In genomic region chr3:173889522-173890055, GRCh38 we compare ENCODE assay signal across 16 cellular contexts.
DNase-seq lines count a peak whose midpoint lies in the region; ATAC-seq, FAIRE-seq and TF ChIP-seq lines count a peak whose summit lies in the region.
"Had no signal": no experiment of that assay in that cellular context is flagged by ENCODE, and none has a peak within 500 bp of the region (broad histone marks: within the 10 kb centered on the region; RNA-seq: fewer than 3 reads in every experiment).

No MANE protein-coding gene starts in this region.

- no peaks in the 10 kb centered on the region for H3K79me2 ChIP-seq in HepG2 (ENCODE audit: insufficient read depth, low read length)

- no peak overlapping the region for H3K4me3 ChIP-seq in AG10803 (ENCODE audit: low read length)
- H3K4me3 ChIP-seq in adipocyte (ENCODE audit: low read length): no peak overlapping the region
- no peak overlapping the region for H3K4me3 ChIP-seq in Caco-2 (ENCODE audit: low read depth, low read length)
- no peak overlapping the region for H3K4me3 ChIP-seq in HepG2 (replicated peaks in 1 of 3; ENCODE audit: insufficient read depth in 1 of 3, low read depth in 2 of 3, low read length in 3 of 3)
- H3K4me3 ChIP-seq: Peyer's patch had no signal

- H3K9me3 ChIP-seq in adipocyte (ENCODE audit: control insufficient read depth, low read length) (no peaks in the 10 kb centered on the region), Caco-2 (no peaks in the 10 kb centered on the region), HepG2 (ENCODE audit: low read length) (no peaks in the 10 kb centered on the region)
- H3K9me3 ChIP-seq: Peyer's patch had no signal

- peaks cover 80% of the 10 kb centered on the region for H3K4me1 Mint-ChIP-seq in HFFc6 (ENCODE audit: low read depth)
- H3K4me1 Mint-ChIP-seq in mesothelial cell of epicardium: peaks cover 34% of the 10 kb centered on the region
- H3K4me1 Mint-ChIP-seq in Caco-2 (ENCODE audit: low read depth, unreplicated experiment): no peaks in the 10 kb centered on the region
- H3K4me1 Mint-ChIP-seq: CD4-positive, CD25-positive, alpha-beta regulatory T cell had no signal

- in situ Hi-C loops in HepG2 (cut with HindIII; ENCODE audit: extremely low pct_ligation_motif_present, low pct_unique_long_range_greater_than_20kb): no loop called here

- intact Hi-C loops in Caco-2 (cut with micrococcal nuclease; ENCODE audit: unreplicated experiment): no loop called here
- intact Hi-C loops in HepG2 (cut with micrococcal nuclease; ENCODE audit: unreplicated experiment): no loop called here

- H2AFZ ChIP-seq in HepG2 (ENCODE audit: low read length): no peak overlapping the region

- H3K4me1 ChIP-seq in adipocyte (ENCODE audit: control insufficient read depth, insufficient read depth, low read length) (no peaks in the 10 kb centered on the region), Caco-2 (no peaks in the 10 kb centered on the region), HepG2 (ENCODE audit: insufficient read depth, low read length) (no peaks in the 10 kb centered on the region)
- H3K4me1 ChIP-seq: Peyer's patch had no signal

- H3K4me3 Mint-ChIP-seq in HFFc6: peak overlapping the region; percentile 70
- H3K4me3 Mint-ChIP-seq in mesothelial cell of epicardium: no peak overlapping the region
- H3K4me3 Mint-ChIP-seq in Caco-2 (ENCODE audit: unreplicated experiment): no peak overlapping the region
- H3K4me3 Mint-ChIP-seq: CD4-positive, CD25-positive, alpha-beta regulatory T cell had no signal

- no peak overlapping the region for H3K27ac ChIP-seq in HepG2 (ENCODE audit: extremely low read length, insufficient read depth, low read length)
- H3K27ac ChIP-seq: Peyer's patch had no signal

- H3K9ac ChIP-seq in adipocyte (ENCODE audit: low read length): no peak overlapping the region
- no peak overlapping the region for H3K9ac ChIP-seq in HepG2 (ENCODE audit: insufficient read depth, low read depth, low read length)

- no peak for TF ChIP-seq EP300 in HepG2 (IDR thresholded peaks at IDR 0.05; ENCODE audit: low read depth in 2 of 2, low read length in 2 of 2)
- TF ChIP-seq EP300 in HepG2 (CRISPR knock-in tag; IDR thresholded peaks at IDR 0.05; ENCODE audit: borderline replicate concordance): no peak

- DNase-seq in AG10803 (ENCODE audit: low read depth) (peak; percentile 48), HFFc6 (peak; percentile 55), adipocyte (ENCODE audit: low read depth) (peak; percentile 25), mesothelial cell of epicardium (ENCODE audit: low spot score in 2 of 2, unreplicated experiment in 2 of 2) (no peak), Caco-2 (no peak), HepG2 (ENCODE audit: low spot score) (no peak), NK-92 (lab: John Stamatoyannopoulos, UW; ENCODE audit: unreplicated experiment) (no peak)
- DNase-seq: Calu3; CD4-positive, CD25-positive, alpha-beta regulatory T cell; DMS79 treated with DMSO at 0.1 percent for 48 hours; Karpas-422; NCI-H146; NCI-H2081 treated with DMSO at 0.1 percent for 48 hours; NCI-H526; Peyer's patch; Right ventricle myocardium superior had no signal

- CTCF ChIA-PET in Caco-2 (lab: Charles Lee) (no interaction called here), HepG2 (lab: Yijun Ruan, JAX; ENCODE audit: low intra/inter-chr PET ratio, low total read pairs) (no interaction called here)

- no peak for TF ChIP-seq CTCF in AG10803 (conservative IDR thresholded peaks at IDR 0.05; ENCODE audit: low read length)
- no peak for TF ChIP-seq CTCF in HFFc6 (IDR thresholded peaks at IDR 0.05)
- no peak for TF ChIP-seq CTCF in mesothelial cell of epicardium (IDR thresholded peaks at IDR 0.05; ENCODE audit: unreplicated experiment)
- no peak for TF ChIP-seq CTCF in Caco-2 (IDR thresholded peaks at IDR 0.05; ENCODE audit: insufficient read depth in 1 of 2, low read depth in 1 of 2, low read length in 1 of 2, severe bottlenecking in 1 of 2, unreplicated experiment in 1 of 2)
- no peak for TF ChIP-seq CTCF in HepG2 (CRISPR knock-in tag; IDR thresholded peaks at IDR 0.05)

- no peak for FAIRE-seq in HepG2 (lab: Jason Lieb, UNC)

- no peak overlapping the region for H3K4me2 ChIP-seq in HepG2 (ENCODE audit: low read depth, low read length)

- H3K36me3 Mint-ChIP-seq in HFFc6 (ENCODE audit: low read depth): no peaks in the 10 kb centered on the region
- no peaks in the 10 kb centered on the region for H3K36me3 Mint-ChIP-seq in mesothelial cell of epicardium
- H3K36me3 Mint-ChIP-seq in Caco-2 (ENCODE audit: insufficient read depth, unreplicated experiment): no peaks in the 10 kb centered on the region
- H3K36me3 Mint-ChIP-seq: CD4-positive, CD25-positive, alpha-beta regulatory T cell had no signal

- 0% methylated on average over 5 of the region's 5 CpGs for WGBS in HepG2 (ENCODE audit: low lambda C conversion rate)

- no peaks in the 10 kb centered on the region for H4K20me1 ChIP-seq in HepG2 (ENCODE audit: insufficient read depth, low read length)

- no peaks in the 10 kb centered on the region for H3K9me3 Mint-ChIP-seq in HFFc6
- H3K9me3 Mint-ChIP-seq in mesothelial cell of epicardium: no peaks in the 10 kb centered on the region
- no peaks in the 10 kb centered on the region for H3K9me3 Mint-ChIP-seq in Caco-2 (ENCODE audit: unreplicated experiment)

- POLR2A ChIA-PET in Caco-2 (lab: Charles Lee) (no interaction called here), HepG2 (lab: Yijun Ruan, JAX) (no interaction called here)

- TF ChIP-seq POLR2A in HepG2 (IDR thresholded peaks at IDR 0.05; ENCODE audit: insufficient read depth in 1 of 2, low read depth in 2 of 2, low read length in 2 of 2): no peak

- H3K36me3 ChIP-seq in adipocyte (ENCODE audit: control insufficient read depth, insufficient read depth, low read length, severe bottlenecking) (no peaks in the 10 kb centered on the region), Caco-2 (ENCODE audit: control insufficient read depth, insufficient read depth, low read length) (no peaks in the 10 kb centered on the region), HepG2 (replicated peaks in 1 of 2; ENCODE audit: control insufficient read depth in 1 of 2, insufficient read depth in 2 of 2, low read length in 2 of 2) (no peaks in the 10 kb centered on the region)
- H3K36me3 ChIP-seq: Peyer's patch had no signal

- TF ChIP-seq RAD21 in HepG2 (CRISPR knock-in tag; IDR thresholded peaks at IDR 0.05): no peak

- no peak for ATAC-seq in HepG2

- H3K27me3 ChIP-seq in adipocyte (replicated peaks; ENCODE audit: control insufficient read depth, insufficient read depth, low read length) (no peaks in the 10 kb centered on the region), Caco-2 (replicated peaks; ENCODE audit: control insufficient read depth, insufficient read depth, low read length) (no peaks in the 10 kb centered on the region), HepG2 (ENCODE audit: control insufficient read depth in 1 of 2, insufficient read depth in 2 of 2, low read length in 2 of 2) (no peaks in the 10 kb centered on the region)
- H3K27me3 ChIP-seq: Peyer's patch had no signal

- no peaks in the 10 kb centered on the region for H3K27me3 Mint-ChIP-seq in HFFc6 (ENCODE audit: insufficient read depth)
- H3K27me3 Mint-ChIP-seq in mesothelial cell of epicardium (ENCODE audit: low read depth): no peaks in the 10 kb centered on the region
- peaks cover 4% of the 10 kb centered on the region for H3K27me3 Mint-ChIP-seq in Caco-2 (ENCODE audit: insufficient read depth, unreplicated experiment)
- H3K27me3 Mint-ChIP-seq: CD4-positive, CD25-positive, alpha-beta regulatory T cell had no signal

- no TSS peak for BruUV-seq in Caco-2 (replicated peaks; lab: Mats Ljungman, UMichigan)
- BruUV-seq in HepG2 (replicated peaks; lab: Mats Ljungman, UMichigan): no TSS peak

- H3K27ac Mint-ChIP-seq in HFFc6 (peak overlapping the region; percentile 84), mesothelial cell of epicardium (peak overlapping the region; percentile 63), Caco-2 (ENCODE audit: unreplicated experiment) (no peak overlapping the region)
- H3K27ac Mint-ChIP-seq: CD4-positive, CD25-positive, alpha-beta regulatory T cell had no signal

TF ChIP-seq in HepG2, 621 proteins besides CTCF, POLR2A, EP300 and RAD21 (continues in another document):
- TF ChIP-seq MYC (CRISPR knock-in tag; IDR thresholded peaks at IDR 0.05; ENCODE audit: borderline replicate concordance) (no peak), PCBP1 (IDR thresholded peaks at IDR 0.05; ENCODE audit: borderline replicate concordance, low read depth, low read length) (no peak), NFIB (CRISPR knock-in tag; IDR thresholded peaks at IDR 0.05; ENCODE audit: borderline replicate concordance) (no peak), HNRNPUL1 (IDR thresholded peaks at IDR 0.05; ENCODE audit: low read depth, low read length) (no peak), SMAD3 (CRISPR knock-in tag; IDR thresholded peaks at IDR 0.05) (no peak)
- TF ChIP-seq, protein P1, sequence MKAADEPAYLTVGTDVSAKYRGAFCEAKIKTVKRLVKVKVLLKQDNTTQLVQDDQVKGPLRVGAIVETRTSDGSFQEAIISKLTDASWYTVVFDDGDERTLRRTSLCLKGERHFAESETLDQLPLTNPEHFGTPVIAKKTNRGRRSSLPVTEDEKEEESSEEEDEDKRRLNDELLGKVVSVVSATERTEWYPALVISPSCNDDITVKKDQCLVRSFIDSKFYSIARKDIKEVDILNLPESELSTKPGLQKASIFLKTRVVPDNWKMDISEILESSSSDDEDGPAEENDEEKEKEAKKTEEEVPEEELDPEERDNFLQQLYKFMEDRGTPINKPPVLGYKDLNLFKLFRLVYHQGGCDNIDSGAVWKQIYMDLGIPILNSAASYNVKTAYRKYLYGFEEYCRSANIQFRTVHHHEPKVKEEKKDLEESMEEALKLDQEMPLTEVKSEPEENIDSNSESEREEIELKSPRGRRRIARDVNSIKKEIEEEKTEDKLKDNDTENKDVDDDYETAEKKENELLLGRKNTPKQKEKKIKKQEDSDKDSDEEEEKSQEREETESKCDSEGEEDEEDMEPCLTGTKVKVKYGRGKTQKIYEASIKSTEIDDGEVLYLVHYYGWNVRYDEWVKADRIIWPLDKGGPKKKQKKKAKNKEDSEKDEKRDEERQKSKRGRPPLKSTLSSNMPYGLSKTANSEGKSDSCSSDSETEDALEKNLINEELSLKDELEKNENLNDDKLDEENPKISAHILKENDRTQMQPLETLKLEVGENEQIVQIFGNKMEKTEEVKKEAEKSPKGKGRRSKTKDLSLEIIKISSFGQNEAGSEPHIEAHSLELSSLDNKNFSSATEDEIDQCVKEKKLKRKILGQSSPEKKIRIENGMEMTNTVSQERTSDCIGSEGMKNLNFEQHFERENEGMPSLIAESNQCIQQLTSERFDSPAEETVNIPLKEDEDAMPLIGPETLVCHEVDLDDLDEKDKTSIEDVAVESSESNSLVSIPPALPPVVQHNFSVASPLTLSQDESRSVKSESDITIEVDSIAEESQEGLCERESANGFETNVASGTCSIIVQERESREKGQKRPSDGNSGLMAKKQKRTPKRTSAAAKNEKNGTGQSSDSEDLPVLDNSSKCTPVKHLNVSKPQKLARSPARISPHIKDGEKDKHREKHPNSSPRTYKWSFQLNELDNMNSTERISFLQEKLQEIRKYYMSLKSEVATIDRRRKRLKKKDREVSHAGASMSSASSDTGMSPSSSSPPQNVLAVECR (CRISPR knock-in tag; IDR thresholded peaks at IDR 0.05; ENCODE audit: borderline replicate concordance): no peak

Comparison
In these comparisons a context has a peak if more than half of its experiments do, and no peak if none do; other contexts are left out.
1. DNase-seq: peak in AG10803 (single experiment), HFFc6 (single experiment) and adipocyte (single experiment); none in mesothelial cell of epicardium (0 of 2), Caco-2 (0 of 2), HepG2 (single experiment) and NK-92 (single experiment).